Comparison of ENCODE assay signal across 14 cellular contexts in the genomic region with DNA sequence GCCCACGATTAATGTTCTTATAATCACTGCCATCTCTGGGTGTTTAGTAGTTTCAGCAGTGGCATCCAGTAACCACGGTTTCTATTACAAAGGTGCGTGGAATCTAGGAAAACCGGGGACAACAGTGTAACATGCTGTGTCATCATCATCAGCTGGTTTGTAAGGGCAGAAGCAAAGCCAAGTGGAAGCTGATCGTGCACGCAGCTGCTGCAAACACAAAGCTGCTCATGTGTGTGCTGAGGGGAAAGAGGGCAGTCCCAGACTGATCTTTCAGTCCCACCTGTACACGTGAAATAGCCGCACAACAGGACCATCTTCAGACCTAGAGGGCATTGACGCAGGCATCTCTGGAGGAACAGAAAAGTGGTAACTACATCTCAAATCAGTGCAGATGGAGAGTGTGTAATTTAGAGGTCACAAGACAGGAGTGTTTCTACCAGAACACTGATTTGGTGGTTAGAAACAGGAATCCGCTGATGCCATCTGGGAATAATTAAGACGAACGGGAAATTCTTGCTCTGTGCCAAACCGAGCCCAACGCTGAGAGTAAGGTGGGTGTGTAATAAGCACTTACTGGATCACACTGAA. TPM values are rescaled to one million over a fixed set of nuclear protein-coding genes. Genes with fewer than 3 reads are reported as not detected.
DNase-seq lines count a peak whose midpoint lies in the region; ATAC-seq and TF ChIP-seq lines count a peak whose summit lies in the region.
"Had no signal": no experiment of that assay in that cellular context is flagged by ENCODE, and none has a peak within 500 bp of the region (broad histone marks: within the 10 kb centered on the region; RNA-seq: fewer than 3 reads in every experiment).

No MANE protein-coding gene starts in this region.

- no peaks in the 10 kb centered on the region for H3K79me2 ChIP-seq in hepatocyte

- H3K4me3 Mint-ChIP-seq in activated CD8-positive, alpha-beta T cell treated with anti-CD3 and anti-CD28 coated beads, Interleukin-2, amount 10 ng/mL, durations not matched to agents 7 days and 5 days: no peak overlapping the region
- H3K4me3 Mint-ChIP-seq: activated CD4-positive, alpha-beta memory T cell treated with anti-CD3 and anti-CD28 coated beads, Interleukin-2, amount 10 ng/mL, durations not matched to agents 7 days and 5 days; T-helper 17 cell had no signal

- peak overlapping the region; percentile 55 for H3K4me3 ChIP-seq in adipocyte (ENCODE audit: low read length)
- H3K4me3 ChIP-seq in hepatocyte: no peak overlapping the region
- H3K4me3 ChIP-seq in coronary artery: no peak overlapping the region

- peaks cover 6% of the 10 kb centered on the region for H3K4me1 Mint-ChIP-seq in activated CD8-positive, alpha-beta T cell treated with anti-CD3 and anti-CD28 coated beads, Interleukin-2, amount 10 ng/mL, durations not matched to agents 7 days and 5 days (ENCODE audit: low read depth)

- peak overlapping the region; percentile 20 for H3K9ac ChIP-seq in adipocyte (ENCODE audit: low read length)

- H3K4me1 ChIP-seq in adipocyte (ENCODE audit: control insufficient read depth, insufficient read depth, low read length): peaks cover 18% of the 10 kb centered on the region
- peaks cover 8% of the 10 kb centered on the region for H3K4me1 ChIP-seq in hepatocyte (ENCODE audit: insufficient read depth)

- H3K9me3 Mint-ChIP-seq in activated CD8-positive, alpha-beta T cell treated with anti-CD3 and anti-CD28 coated beads, Interleukin-2, amount 10 ng/mL, durations not matched to agents 7 days and 5 days (ENCODE audit: insufficient read depth): no peaks in the 10 kb centered on the region
- H3K9me3 Mint-ChIP-seq: activated CD4-positive, alpha-beta memory T cell treated with anti-CD3 and anti-CD28 coated beads, Interleukin-2, amount 10 ng/mL, durations not matched to agents 7 days and 5 days had no signal

- H4K20me1 ChIP-seq in hepatocyte (ENCODE audit: insufficient read depth, poor library complexity, severe bottlenecking): no peaks in the 10 kb centered on the region

- TF ChIP-seq CTCF in hepatocyte (IDR thresholded peaks at IDR 0.05; ENCODE audit: poor library complexity): no peak
- TF ChIP-seq CTCF in coronary artery (IDR thresholded peaks at IDR 0.05): no peak

- peaks cover 16% of the 10 kb centered on the region for H3K36me3 Mint-ChIP-seq in activated CD8-positive, alpha-beta T cell treated with anti-CD3 and anti-CD28 coated beads, Interleukin-2, amount 10 ng/mL, durations not matched to agents 7 days and 5 days (ENCODE audit: low read depth)

- POLR2A ChIA-PET in activated CD8-positive, alpha-beta T cell treated with anti-CD3 and anti-CD28 coated beads, Interleukin-2, amount 10 ng/mL, durations not matched to agents 7 days and 5 days (lab: Charles Lee): no interaction called here

- H3K27me3 ChIP-seq in adipocyte (replicated peaks; ENCODE audit: control insufficient read depth, insufficient read depth, low read length) (no peaks in the 10 kb centered on the region), hepatocyte (no peaks in the 10 kb centered on the region)

- H3K27ac Mint-ChIP-seq in activated CD8-positive, alpha-beta T cell treated with anti-CD3 and anti-CD28 coated beads, Interleukin-2, amount 10 ng/mL, durations not matched to agents 7 days and 5 days: no peak overlapping the region
- H3K27ac Mint-ChIP-seq: activated CD4-positive, alpha-beta memory T cell treated with anti-CD3 and anti-CD28 coated beads, Interleukin-2, amount 10 ng/mL, durations not matched to agents 7 days and 5 days; T-helper 17 cell had no signal

- no peak overlapping the region for H2AFZ ChIP-seq in hepatocyte

- 59% methylated on average over 14 of the region's 14 CpGs for WGBS in hepatocyte (ENCODE audit: low lambda C conversion rate, missing lambda C conversion rate)

- DNase-seq in GM04504 (ENCODE audit: low read depth) (peak; percentile 90), adipocyte (ENCODE audit: low read depth) (peak; percentile 87), hepatocyte (ENCODE audit: low spot score) (no peak), stromal cell of bone marrow (ENCODE audit: low read depth) (peak; percentile 80), coronary artery (ENCODE audit: low spot score) (no peak)
- no peak for DNase-seq in stimulated activated CD4-positive, alpha-beta T cell treated with anti-CD3 and anti-CD28 coated beads, Interleukin-15, amount 100 ng/mL, for 24 hours
- DNase-seq in activated CD8-positive, alpha-beta T cell treated with anti-CD3 and anti-CD28 coated beads, Interleukin-2, amount 10 ng/mL, durations not matched to agents 7 days and 5 days: no peak
- DNase-seq: activated CD4-positive, alpha-beta memory T cell treated with anti-CD3 and anti-CD28 coated beads, Interleukin-2, amount 10 ng/mL, durations not matched to agents 7 days and 5 days; activated gamma-delta T cell treated with Interleukin-2 at 50 U/mL for 16 hours; cortex of kidney; DND-41; KG1; PC-3; T-helper 17 cell had no signal

- ATAC-seq in activated CD8-positive, alpha-beta T cell treated with anti-CD3 and anti-CD28 coated beads, Interleukin-2, amount 10 ng/mL, durations not matched to agents 7 days and 5 days: no peak
- ATAC-seq: PC-3, T-helper 17 cell had no signal

- H3K36me3 ChIP-seq in adipocyte (ENCODE audit: control insufficient read depth, insufficient read depth, low read length, severe bottlenecking) (peaks cover 39% of the 10 kb centered on the region), hepatocyte (replicated peaks; ENCODE audit: insufficient read depth, low read depth) (no peaks in the 10 kb centered on the region)

- H3K4me2 ChIP-seq in hepatocyte: no peak overlapping the region

- no peaks in the 10 kb centered on the region for H3K9me3 ChIP-seq in adipocyte (ENCODE audit: control insufficient read depth, low read length)
- H3K9me3 ChIP-seq in hepatocyte (ENCODE audit: low read depth): no peaks in the 10 kb centered on the region

- CTCF ChIA-PET in activated CD8-positive, alpha-beta T cell treated with anti-CD3 and anti-CD28 coated beads, Interleukin-2, amount 10 ng/mL, durations not matched to agents 7 days and 5 days (lab: Charles Lee): no interaction called here

- H3K27ac ChIP-seq in hepatocyte (peak overlapping the region; percentile 57), coronary artery (peak overlapping the region in 1 of 2 donors; percentile 35)

- no peaks in the 10 kb centered on the region for H3K9me2 ChIP-seq in hepatocyte (replicated peaks; ENCODE audit: insufficient read depth)

- H3K27me3 Mint-ChIP-seq in activated CD8-positive, alpha-beta T cell treated with anti-CD3 and anti-CD28 coated beads, Interleukin-2, amount 10 ng/mL, durations not matched to agents 7 days and 5 days (ENCODE audit: low read depth): no peaks in the 10 kb centered on the region
- H3K27me3 Mint-ChIP-seq: activated CD4-positive, alpha-beta memory T cell treated with anti-CD3 and anti-CD28 coated beads, Interleukin-2, amount 10 ng/mL, durations not matched to agents 7 days and 5 days; T-helper 17 cell had no signal

RNA-seq across cellular contexts. Expression of a gene that starts 13.4 kb away (rescaled TPM):
- total RNA-seq in hepatocyte: 4.6 and 6.8 TPM in 2 replicates
- polyA plus RNA-seq in hepatocyte: 11.5 and 15.7 TPM in 2 replicates
- total RNA-seq in activated CD8-positive, alpha-beta T cell treated with anti-CD3 and anti-CD28 coated beads, Interleukin-2, amount 10 ng/mL, durations not matched to agents 7 days and 5 days: 1 to 10 TPM; 5.2 to 5.7 TPM

RNA-seq across cellular contexts. Expression of a gene that starts 13.8 kb away (rescaled TPM):
- total RNA-seq in hepatocyte: 66.1 and 66.4 TPM in 2 replicates
- 72.9 and 80.3 TPM in 2 replicates for polyA plus RNA-seq in hepatocyte
- 10 to 100 TPM; 62.6 to 64.4 TPM for total RNA-seq in activated CD8-positive, alpha-beta T cell treated with anti-CD3 and anti-CD28 coated beads, Interleukin-2, amount 10 ng/mL, durations not matched to agents 7 days and 5 days

Comparison
In these comparisons a context has a peak if more than half of its experiments do, and no peak if none do; other contexts are left out.
1. DNase-seq: peak in GM04504 (single experiment), adipocyte (single experiment) and stromal cell of bone marrow (single experiment); none in hepatocyte (single experiment), stimulated activated CD4-positive, alpha-beta T cell treated with anti-CD3 and anti-CD28 coated beads, Interleukin-15, amount 100 ng/mL, for 24 hours (single experiment), activated CD8-positive, alpha-beta T cell treated with anti-CD3 and anti-CD28 coated beads, Interleukin-2, amount 10 ng/mL, durations not matched to agents 7 days and 5 days (single experiment) and coronary artery (single experiment).